ENCODE assay signal across 13 cellular contexts in genomic region chr4:119297795-119298194, GRCh38. TPM values are rescaled to one million over a fixed set of nuclear protein-coding genes. Genes with fewer than 3 reads are reported as not detected.
A peak's percentile ranks its signal among the peaks of the same experiment; 100 is the strongest.
DNase-seq lines count a peak whose midpoint lies in the region; ATAC-seq and TF ChIP-seq lines count a peak whose summit lies in the region.
"Had no signal": no experiment of that assay in that cellular context is flagged by ENCODE, and none has a peak within 500 bp of the region (broad histone marks: within the 10 kb centered on the region; RNA-seq: fewer than 3 reads in every experiment).

No MANE protein-coding gene starts in this region.

- 54% methylated on average over 1 of the region's 1 CpG for WGBS in mammary epithelial cell (ENCODE audit: low coverage, missing lambda C conversion rate)

- H3K27me3 ChIP-seq in BJ (ENCODE audit: control insufficient read depth, insufficient read depth, low read length) = no peaks in the 10 kb centered on the region
- H3K27me3 ChIP-seq in mammary epithelial cell (ENCODE audit: insufficient read depth, low read length) = no peaks in the 10 kb centered on the region

- DNase-seq in BJ (ENCODE audit: low read depth) (no peak), HFFc6 (no peak), mammary epithelial cell (no peak), SHP77 treated with DMSO at 0.1 percent for 48 hours (lab: John Stamatoyannopoulos, UW) (no peak)
- DNase-seq in natural killer cell treated with Interleukin-12 subunit alpha and Interleukin-12 subunit beta and Interleukin-15 and Interleukin-18, amount 100 ng/mL, for 72 hours (ENCODE audit: low spot score) = no peak
- DNase-seq in activated CD8-positive, alpha-beta memory T cell treated with anti-CD3 and anti-CD28 coated beads, Interleukin-2, amount 10 ng/mL, durations not matched to agents 7 days and 5 days = no peak
- DNase-seq: DMS 273 treated with DMSO at 0.1 percent for 48 hours, H9, hippocampal formation, retina had no signal

- intact Hi-C loops in mammary epithelial cell (cut with micrococcal nuclease) = no loop called here

- peaks cover 18% of the 10 kb centered on the region; the same call in 1 of the 2 replicates for H3K9me3 Mint-ChIP-seq in HFFc6
- H3K9me3 Mint-ChIP-seq in natural killer cell treated with Interleukin-12 subunit alpha and Interleukin-12 subunit beta and Interleukin-15 and Interleukin-18, amount 100 ng/mL, for 72 hours = no peaks in the 10 kb centered on the region
- H3K9me3 Mint-ChIP-seq in activated CD8-positive, alpha-beta memory T cell treated with anti-CD3 and anti-CD28 coated beads, Interleukin-2, amount 10 ng/mL, durations not matched to agents 7 days and 5 days (ENCODE audit: low read depth) = no peaks in the 10 kb centered on the region

- POLR2A ChIA-PET in BJ (lab: Charles Lee) = interaction anchor here (0.6 kb wide), 1 partner anchor 172 kb away, joined by 3 read pairs; no protein-coding TSS in a partner anchor

- no peak overlapping the region for H3K9ac ChIP-seq in mammary epithelial cell (ENCODE audit: insufficient read depth, low read length)

- H3K27ac ChIP-seq in mammary epithelial cell (ENCODE audit: insufficient read depth, low read depth, low read length) = no peak overlapping the region

- peaks cover 60% of the 10 kb centered on the region for H3K4me1 Mint-ChIP-seq in HFFc6 (ENCODE audit: low read depth)
- peaks cover 21 to 29% of the 10 kb centered on the region in 2 donors for H3K4me1 Mint-ChIP-seq in natural killer cell treated with Interleukin-12 subunit alpha and Interleukin-12 subunit beta and Interleukin-15 and Interleukin-18, amount 100 ng/mL, for 72 hours (ENCODE audit: low read depth in 2 of 2)
- peaks cover 26% of the 10 kb centered on the region for H3K4me1 Mint-ChIP-seq in activated CD8-positive, alpha-beta memory T cell treated with anti-CD3 and anti-CD28 coated beads, Interleukin-2, amount 10 ng/mL, durations not matched to agents 7 days and 5 days

- no peak overlapping the region for H2AFZ ChIP-seq in mammary epithelial cell (ENCODE audit: low read depth, low read length)

- H3K4me1 ChIP-seq in mammary epithelial cell (ENCODE audit: insufficient read depth, low read length) = peaks cover 3% of the 10 kb centered on the region

- no peaks in the 10 kb centered on the region for H4K20me1 ChIP-seq in mammary epithelial cell (ENCODE audit: insufficient read depth, low read length)

- H3K36me3 Mint-ChIP-seq in HFFc6 (ENCODE audit: low read depth) = peaks cover 58% of the 10 kb centered on the region
- H3K36me3 Mint-ChIP-seq in natural killer cell treated with Interleukin-12 subunit alpha and Interleukin-12 subunit beta and Interleukin-15 and Interleukin-18, amount 100 ng/mL, for 72 hours = peaks cover 13% of the 10 kb centered on the region
- peaks cover 33% of the 10 kb centered on the region for H3K36me3 Mint-ChIP-seq in activated CD8-positive, alpha-beta memory T cell treated with anti-CD3 and anti-CD28 coated beads, Interleukin-2, amount 10 ng/mL, durations not matched to agents 7 days and 5 days

- H3K27me3 Mint-ChIP-seq in HFFc6 (ENCODE audit: insufficient read depth) = peaks cover 31% of the 10 kb centered on the region
- no peaks in the 10 kb centered on the region for H3K27me3 Mint-ChIP-seq in natural killer cell treated with Interleukin-12 subunit alpha and Interleukin-12 subunit beta and Interleukin-15 and Interleukin-18, amount 100 ng/mL, for 72 hours
- H3K27me3 Mint-ChIP-seq in activated CD8-positive, alpha-beta memory T cell treated with anti-CD3 and anti-CD28 coated beads, Interleukin-2, amount 10 ng/mL, durations not matched to agents 7 days and 5 days = no peaks in the 10 kb centered on the region

- peak overlapping the region; percentile 97 for H3K27ac Mint-ChIP-seq in HFFc6
- peak overlapping the region in 1 of 2 donors; percentile 100 for H3K27ac Mint-ChIP-seq in natural killer cell treated with Interleukin-12 subunit alpha and Interleukin-12 subunit beta and Interleukin-15 and Interleukin-18, amount 100 ng/mL, for 72 hours
- no peak overlapping the region for H3K27ac Mint-ChIP-seq in activated CD8-positive, alpha-beta memory T cell treated with anti-CD3 and anti-CD28 coated beads, Interleukin-2, amount 10 ng/mL, durations not matched to agents 7 days and 5 days
- H3K27ac Mint-ChIP-seq: H9 had no signal

- H3K9me3 ChIP-seq in mammary epithelial cell (replicated peaks; ENCODE audit: insufficient read depth, low read length) = no peaks in the 10 kb centered on the region

- peaks cover 3% of the 10 kb centered on the region for H3K36me3 ChIP-seq in BJ (ENCODE audit: control insufficient read depth, insufficient read depth, low read length)
- H3K36me3 ChIP-seq in mammary epithelial cell (ENCODE audit: insufficient read depth, low read length) = peaks cover 9% of the 10 kb centered on the region

- H3K4me3 ChIP-seq in BJ (ENCODE audit: low read depth, low read length) (peak overlapping the region; percentile 54), mammary epithelial cell (replicated peaks in 1 of 3; ENCODE audit: insufficient read depth in 1 of 3, low read depth in 2 of 3, low read length in 3 of 3) (peak overlapping the region in 2 of 3 experiments; percentile 64 to 84)

- CTCF ChIA-PET in BJ (lab: Yijun Ruan, JAX) = interaction anchor here (0.9 kb wide), 1 partner anchor 317 kb away, joined by 3 read pairs; no protein-coding TSS in a partner anchor
- CTCF ChIA-PET in mammary epithelial cell (lab: Charles Lee; ENCODE audit: low non-redundant PET) = no interaction called here
- CTCF ChIA-PET in activated CD8-positive, alpha-beta memory T cell treated with anti-CD3 and anti-CD28 coated beads, Interleukin-2, amount 10 ng/mL, durations not matched to agents 7 days and 5 days (lab: Charles Lee) = interaction anchor here (1.2 to 3.6 kb wide), 3 partner anchors 85 to 330 kb away, joined by 5 to 15 read pairs (median 6); partner anchors contain the start of genes PDE5A and USP53

- no peak for TF ChIP-seq CTCF in BJ (IDR thresholded peaks at IDR 0.05; ENCODE audit: insufficient read depth, low read depth, low read length)
- no peak for TF ChIP-seq CTCF in HFFc6 (IDR thresholded peaks at IDR 0.05)
- no peak for TF ChIP-seq CTCF in mammary epithelial cell (conservative IDR thresholded peaks at IDR 0.05 in 1 of 2, IDR thresholded peaks at IDR 0.05 in 1 of 2; ENCODE audit: extremely low read depth in 1 of 2, insufficient read depth in 1 of 2, low read depth in 1 of 2, low read length in 2 of 2)

- no peak for ATAC-seq in natural killer cell treated with Interleukin-12 subunit alpha and Interleukin-12 subunit beta and Interleukin-15 and Interleukin-18, amount 100 ng/mL, for 72 hours
- ATAC-seq in activated CD8-positive, alpha-beta memory T cell treated with anti-CD3 and anti-CD28 coated beads, Interleukin-2, amount 10 ng/mL, durations not matched to agents 7 days and 5 days = no peak
- ATAC-seq in HG03342 (IDR thresholded peaks at IDR 0.05; ENCODE audit: unreplicated experiment) = no peak
- ATAC-seq: GM12878 had no signal

- H3K79me2 ChIP-seq in mammary epithelial cell (ENCODE audit: insufficient read depth, low read length) = peaks cover 42% of the 10 kb centered on the region

- in situ Hi-C loops in mammary epithelial cell (cut with MboI; ENCODE audit: low sequenced_read_pairs in 2 of 2) = no loop called here

- peak overlapping the region; percentile 92 for H3K4me3 Mint-ChIP-seq in HFFc6
- H3K4me3 Mint-ChIP-seq in natural killer cell treated with Interleukin-12 subunit alpha and Interleukin-12 subunit beta and Interleukin-15 and Interleukin-18, amount 100 ng/mL, for 72 hours = peak overlapping the region; percentile 93
- H3K4me3 Mint-ChIP-seq in activated CD8-positive, alpha-beta memory T cell treated with anti-CD3 and anti-CD28 coated beads, Interleukin-2, amount 10 ng/mL, durations not matched to agents 7 days and 5 days = no peak overlapping the region
- H3K4me3 Mint-ChIP-seq: H9 had no signal

- dilution Hi-C loops in mammary epithelial cell (cut with HindIII; ENCODE audit: low sequenced_read_pairs) = no loop called here

- TSS peak; percentile 5 for BruUV-seq in mammary epithelial cell (replicated peaks; lab: Mats Ljungman, UMichigan)

- H3K4me2 ChIP-seq in mammary epithelial cell (ENCODE audit: insufficient read depth, low read depth, low read length) = peak overlapping the region; percentile 90

RNA-seq across cellular contexts. Expression of gene FABP2, which starts 24.1 kb away (rescaled TPM):
- not detected in 2 replicates for polyA plus RNA-seq in BJ (2011; rRNA removed)
- not detected in 2 replicates for polyA minus RNA-seq in BJ (2011; rRNA and poly(A)+ RNA removed)
- total RNA-seq in HFFc6 (2021; fragmentation: NEBNext Ultra II Directional; extraction: Animal tissue kit (Norgen Biotek cat#: 25700)) = not detected
- not detected for total RNA-seq in mammary epithelial cell
- polyA plus RNA-seq in mammary epithelial cell = not detected
- not detected for polyA minus RNA-seq in mammary epithelial cell
- total RNA-seq in natural killer cell treated with Interleukin-12 subunit alpha and Interleukin-12 subunit beta and Interleukin-15 and Interleukin-18, amount 100 ng/mL, for 72 hours = not detected
- not detected for total RNA-seq in activated CD8-positive, alpha-beta memory T cell treated with anti-CD3 and anti-CD28 coated beads, Interleukin-2, amount 10 ng/mL, durations not matched to agents 7 days and 5 days
- total RNA-seq: GM12878, H9, lung microvascular endothelial cell had no signal
- polyA plus RNA-seq: GM12878 had no signal
